In genomic region chr2:74849228-74849892, GRCh38 we compare ENCODE assay signal across 9 cellular contexts. TPM values are rescaled to one million over a fixed set of nuclear protein-coding genes. Genes with fewer than 3 reads are reported as not detected.
A peak's percentile ranks its signal among the peaks of the same experiment; 100 is the strongest.
DNase-seq lines count a peak whose midpoint lies in the region; ATAC-seq, FAIRE-seq and TF ChIP-seq lines count a peak whose summit lies in the region.
"Had no signal": no experiment of that assay in that cellular context is flagged by ENCODE, and none has a peak within 500 bp of the region (broad histone marks: within the 10 kb centered on the region; RNA-seq: fewer than 3 reads in every experiment).

No MANE protein-coding gene starts in this region.

- peaks cover 77% of the 10 kb centered on the region for H3K4me1 Mint-ChIP-seq in activated CD4-positive, alpha-beta T cell treated with anti-CD3 and anti-CD28 coated beads for 36 hours

- H3K9me3 ChIP-seq in DOHH2 (ENCODE audit: control insufficient read depth, insufficient read depth, low read length), result no peaks in the 10 kb centered on the region
- H3K9me3 ChIP-seq in small intestine (ENCODE audit: control insufficient read depth, low read depth), result no peaks in the 10 kb centered on the region

- TF ChIP-seq CTCF in DOHH2 (IDR thresholded peaks at IDR 0.05; ENCODE audit: low read depth, low read length, poor library complexity, severe bottlenecking), result no peak

- FAIRE-seq in small intestine (lab: Jason Lieb, UNC), result no peak

- H3K9me2 ChIP-seq in DOHH2 (replicated peaks; ENCODE audit: control insufficient read depth, low read length), result no peaks in the 10 kb centered on the region

- CTCF ChIA-PET in activated CD4-positive, alpha-beta T cell treated with anti-CD3 and anti-CD28 coated beads for 36 hours (lab: Charles Lee), result interaction anchor here (2.4 to 3.5 kb wide), 2 partner anchors 12 to 27 kb away, joined by 6 to 24 read pairs; no protein-coding TSS in a partner anchor

- H3K27me3 Mint-ChIP-seq in activated CD4-positive, alpha-beta T cell treated with anti-CD3 and anti-CD28 coated beads for 36 hours, result no peaks in the 10 kb centered on the region

- H3F3A ChIP-seq in DOHH2 (ENCODE audit: control insufficient read depth, insufficient read depth), result no peaks in the 10 kb centered on the region

- intact Hi-C loops in activated CD4-positive, alpha-beta T cell treated with anti-CD3 and anti-CD28 coated beads for 36 hours (cut with DNase I, micrococcal nuclease), result no loop called here
- intact Hi-C loops in Right ventricle myocardium superior (cut with DNase I), result no loop called here

- H3K4me3 ChIP-seq in DOHH2 (ENCODE audit: low read length), result peak overlapping the region; percentile 46
- no peak overlapping the region for H3K4me3 ChIP-seq in small intestine (ENCODE audit: low read depth in 1 of 2, low read length in 2 of 2)

- no peaks in the 10 kb centered on the region for H3K27me3 ChIP-seq in DOHH2 (ENCODE audit: control insufficient read depth, low read length)
- H3K27me3 ChIP-seq in small intestine (ENCODE audit: control insufficient read depth in 2 of 2, insufficient read depth in 2 of 2, low read length in 2 of 2), result no peaks in the 10 kb centered on the region

- WGBS in small intestine, 3 donors, result 39 to 46% (median 43%) methylated on average over 8 of the region's 8 CpGs

- H3K36me3 ChIP-seq in DOHH2 (ENCODE audit: control insufficient read depth, low read length) (peaks cover 68% of the 10 kb centered on the region), small intestine (ENCODE audit: control insufficient read depth in 2 of 2, insufficient read depth in 2 of 2, low read length in 2 of 2) (no peaks in the 10 kb centered on the region)

- peaks cover 50% of the 10 kb centered on the region for H3K4me1 ChIP-seq in DOHH2 (ENCODE audit: control insufficient read depth, low read length)
- peaks cover 3 to 15% of the 10 kb centered on the region in 2 donors for H3K4me1 ChIP-seq in small intestine (ENCODE audit: control insufficient read depth in 2 of 2, insufficient read depth in 1 of 2, low read depth in 1 of 2, low read length in 1 of 2)

- POLR2A ChIA-PET in activated CD4-positive, alpha-beta T cell treated with anti-CD3 and anti-CD28 coated beads for 36 hours (lab: Charles Lee), result interaction anchor here (0.9 to 1.0 kb wide), 3 partner anchors 13 to 16 kb away, joined by 3 to 4 read pairs (median 3); partner anchors contain the start of gene HK2

- DNase-seq in activated CD4-positive, alpha-beta T cell treated with anti-CD3 and anti-CD28 coated beads for 36 hours, result peak; percentile 59
- DNase-seq in Right ventricle myocardium superior, result peak; percentile 71
- peak; percentile 38 for DNase-seq in small intestine
- no peak for DNase-seq in DMS114 treated with DMSO at 0.1 percent for 48 hours (lab: John Stamatoyannopoulos, UW; ENCODE audit: unreplicated experiment)
- DNase-seq in DMS 273 (lab: John Stamatoyannopoulos, UW; ENCODE audit: unreplicated experiment), result no peak

- peak overlapping the region; percentile 83 for H3K27ac Mint-ChIP-seq in activated CD4-positive, alpha-beta T cell treated with anti-CD3 and anti-CD28 coated beads for 36 hours

- peaks cover 34% of the 10 kb centered on the region for H3K36me3 Mint-ChIP-seq in activated CD4-positive, alpha-beta T cell treated with anti-CD3 and anti-CD28 coated beads for 36 hours (ENCODE audit: low read depth)

- H3K9me3 Mint-ChIP-seq in activated CD4-positive, alpha-beta T cell treated with anti-CD3 and anti-CD28 coated beads for 36 hours (ENCODE audit: low read depth), result no peaks in the 10 kb centered on the region

- H3K4me3 Mint-ChIP-seq in activated CD4-positive, alpha-beta T cell treated with anti-CD3 and anti-CD28 coated beads for 36 hours, result peak overlapping the region; percentile 52

- H3K27ac ChIP-seq in DOHH2 (ENCODE audit: low read depth, low read length) (peak overlapping the region; percentile 54), small intestine (ENCODE audit: low read depth in 1 of 2, low read length in 1 of 2) (peak overlapping the region in 1 of 2 donors; percentile 84)

- peaks cover 99% of the 10 kb centered on the region for H3K79me2 ChIP-seq in DOHH2 (ENCODE audit: control insufficient read depth, low read length)

- peak; percentile 74 for ATAC-seq in GM21381 (IDR thresholded peaks at IDR 0.05; ENCODE audit: unreplicated experiment)
- peak; percentile 50 for ATAC-seq in HG03575 (IDR thresholded peaks at IDR 0.05; ENCODE audit: extremely low read depth, insufficient number of reproducible peaks, low FRiP score, unreplicated experiment)
- peak; percentile 79 for ATAC-seq in activated CD4-positive, alpha-beta T cell treated with anti-CD3 and anti-CD28 coated beads for 36 hours
- peak; percentile 44 for ATAC-seq in Right ventricle myocardium superior (ENCODE audit: poor library complexity)
- ATAC-seq: HCT116 had no signal

- peaks cover 63% of the 10 kb centered on the region for H4K20me1 ChIP-seq in DOHH2 (ENCODE audit: control insufficient read depth, insufficient read depth, low read depth, low read length)

- peak overlapping the region; percentile 64 for H3K4me2 ChIP-seq in DOHH2 (ENCODE audit: low read length)

RNA-seq across cellular contexts. Expression of gene HK2, which starts 15.4 kb away (rescaled TPM):
- 100 to 1,000 TPM in 1 of 2 experiments, 10 to 100 TPM in 1; 84.4 to 105 TPM for total RNA-seq in activated CD4-positive, alpha-beta T cell treated with anti-CD3 and anti-CD28 coated beads for 36 hours
- total RNA-seq in Right ventricle myocardium superior, result 4.1 TPM
- polyA plus RNA-seq in small intestine, result 1 to 10 TPM; 2.2 to 7.3 (median 2.5) TPM

Comparison
In these comparisons a context has a peak if more than half of its experiments do, and no peak if none do; other contexts are left out.
1. DNase-seq: peak in activated CD4-positive, alpha-beta T cell treated with anti-CD3 and anti-CD28 coated beads for 36 hours (single experiment), Right ventricle myocardium superior (single experiment) and small intestine (single experiment); none in DMS114 treated with DMSO at 0.1 percent for 48 hours (single experiment) and DMS 273 (single experiment).
2. RNA of gene HK2, which starts 15.4 kb away (total RNA-seq): 84.4 to 105 TPM in activated CD4-positive, alpha-beta T cell treated with anti-CD3 and anti-CD28 coated beads for 36 hours; 4.1 TPM in Right ventricle myocardium superior (single experiment); every median in the first group is over 10 times any median in the second.
3. Peak in every context shown above with its lines, with median percentiles within 50 percentile points of each other: ATAC-seq.